Comparison of ENCODE assay signal across 18 cellular contexts in the genomic region with DNA sequence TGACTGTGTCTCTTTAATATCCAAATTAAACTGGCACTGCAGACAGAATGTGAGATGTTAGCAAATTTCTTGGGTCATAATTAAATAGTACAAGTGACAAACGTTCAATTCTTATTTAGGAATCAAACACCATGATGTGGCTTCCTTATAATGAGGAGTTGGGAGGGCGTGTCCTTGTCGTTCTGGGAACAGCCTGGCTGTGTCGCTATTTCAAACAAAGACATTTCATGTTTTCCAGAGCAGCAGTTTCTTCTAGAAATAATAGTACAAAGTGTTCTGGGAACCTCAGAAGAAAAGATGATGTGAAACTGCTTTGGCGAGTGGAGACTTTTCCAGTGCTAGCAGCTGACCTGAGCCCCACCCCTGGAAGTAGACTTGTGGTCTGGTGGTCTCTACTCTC.
A peak's percentile ranks its signal among the peaks of the same experiment; 100 is the strongest.
DNase-seq lines count a peak whose midpoint lies in the region; ATAC-seq, FAIRE-seq and TF ChIP-seq lines count a peak whose summit lies in the region.
"Had no signal": no experiment of that assay in that cellular context is flagged by ENCODE, and none has a peak within 500 bp of the region (broad histone marks: within the 10 kb centered on the region; RNA-seq: fewer than 3 reads in every experiment).

No MANE protein-coding gene starts in this region.

- no peak for FAIRE-seq in H1 (lab: Jason Lieb, UNC)
- FAIRE-seq: astrocyte had no signal

- H2BK120ac ChIP-seq in H1 (replicated peaks; ENCODE audit: low read depth, low read length): no peak overlapping the region

- 41 to 58% (median 45%) methylated on average over 5 of the region's 5 CpGs for WGBS in heart left ventricle, 4 donors
- WGBS in right cardiac atrium: 37% methylated on average over 5 of the region's 5 CpGs
- WGBS in H1 (ENCODE audit: extremely low coverage in 1 of 2, insufficient coverage in 1 of 2, insufficient read length in 1 of 2, insufficient replicate concordance in 2 of 2, low coverage in 1 of 2, low lambda C conversion rate in 2 of 2, missing lambda C conversion rate in 1 of 2), 2 experiments: 65% methylated on average over 5 of the region's 5 CpGs; no CpG with 5 or more reads in 1 of the 2 experiments
- 53% methylated on average over 5 of the region's 5 CpGs for WGBS in smooth muscle cell (ENCODE audit: low lambda C conversion rate)

- intact Hi-C loops in heart left ventricle (cut with DNase I): loop anchor here in 6 of 10 donors (2.0 to 10.0 kb wide), 7 partner anchors 271 to 441 kb away; a partner anchor contains a TSS
- intact Hi-C loops in right cardiac atrium (cut with DNase I): no loop called here

- no peak for TF ChIP-seq EP300 in H1 (IDR thresholded peaks at IDR 0.05; ENCODE audit: borderline replicate concordance in 1 of 2, low read depth in 2 of 2, low read length in 2 of 2)

- POLR2A ChIA-PET in H1 (lab: Charles Lee; ENCODE audit: partially characterized antibody): no interaction called here

- H2BK12ac ChIP-seq in H1 (ENCODE audit: low read depth, low read length): no peak overlapping the region

- H4K8ac ChIP-seq in H1 (ENCODE audit: extremely low read depth, insufficient read depth, low read length): no peak overlapping the region

- H3K9me3 ChIP-seq in heart left ventricle (no peaks in the 10 kb centered on the region), right cardiac atrium (ENCODE audit: control insufficient read depth, low read length) (no peaks in the 10 kb centered on the region), H1 (ENCODE audit: insufficient read depth in 2 of 2, low read depth in 1 of 2, low read length in 1 of 2) (no peaks in the 10 kb centered on the region), smooth muscle cell (replicated peaks; ENCODE audit: low read depth) (no peaks in the 10 kb centered on the region)
- H3K9me3 ChIP-seq: BE2C, gastroesophageal sphincter had no signal

- H3K9ac ChIP-seq in H1 (replicated peaks in 1 of 4; ENCODE audit: extremely low read depth in 1 of 4, low read depth in 3 of 4, low read length in 3 of 4): no peak overlapping the region
- H3K9ac ChIP-seq in smooth muscle cell (ENCODE audit: low read depth): no peak overlapping the region

- H3K36me3 ChIP-seq in heart left ventricle (no peaks in the 10 kb centered on the region), H1 (ENCODE audit: control insufficient read depth in 2 of 4, insufficient read depth in 4 of 4, low read length in 3 of 4) (no peaks in the 10 kb centered on the region), smooth muscle cell (ENCODE audit: low read depth) (no peaks in the 10 kb centered on the region)
- H3K36me3 ChIP-seq: BE2C, gastroesophageal sphincter had no signal

- no peak overlapping the region for H2AK5ac ChIP-seq in H1 (ENCODE audit: low read depth, low read length)

- no peak overlapping the region for H3K27ac ChIP-seq in heart left ventricle
- H3K27ac ChIP-seq in right cardiac atrium (ENCODE audit: low read length): no peak overlapping the region
- no peak overlapping the region for H3K27ac ChIP-seq in H1 (ENCODE audit: low read depth, low read length)
- H3K27ac ChIP-seq in smooth muscle cell (ENCODE audit: low read depth): no peak overlapping the region
- H3K27ac ChIP-seq: gastroesophageal sphincter had no signal

- no peak overlapping the region for H3K56ac ChIP-seq in H1 (replicated peaks; ENCODE audit: insufficient read length, low read depth, low read length)

- H4K20me1 ChIP-seq in H1 (replicated peaks in 1 of 2; ENCODE audit: control insufficient read depth in 1 of 2, insufficient read depth in 2 of 2, low read length in 2 of 2): no peaks in the 10 kb centered on the region
- no peaks in the 10 kb centered on the region for H4K20me1 ChIP-seq in smooth muscle cell (ENCODE audit: low read depth)

- peak in 7 of 12 donors; percentile 19 to 40 (median 31) for TF ChIP-seq CTCF in heart left ventricle (IDR thresholded peaks at IDR 0.05)
- TF ChIP-seq CTCF in H1 (IDR thresholded peaks at IDR 0.05; ENCODE audit: control extremely low read depth in 1 of 3, insufficient read depth in 1 of 3, low read depth in 1 of 3, low read length in 3 of 3): peak; percentile 2 to 30 (median 12); a peak in 3 of 4 replicates
- TF ChIP-seq CTCF in smooth muscle cell (IDR thresholded peaks at IDR 0.05; ENCODE audit: borderline replicate concordance, insufficient read depth, poor library complexity, severe bottlenecking): peak; percentile 19

- H3K27me3 ChIP-seq in heart left ventricle (peaks cover 0 to 11% (median 0%) of the 10 kb centered on the region in 9 donors), right cardiac atrium (ENCODE audit: control insufficient read depth, insufficient read depth) (no peaks in the 10 kb centered on the region), H1 (replicated peaks in 1 of 4; ENCODE audit: control insufficient read depth in 3 of 4, extremely low read depth in 1 of 4, insufficient read depth in 3 of 4, low read length in 3 of 4) (no peaks in the 10 kb centered on the region), smooth muscle cell (ENCODE audit: low read depth) (no peaks in the 10 kb centered on the region)
- H3K27me3 ChIP-seq: BE2C had no signal

- CTCF ChIA-PET in H1 (lab: Charles Lee; ENCODE audit: partially characterized antibody): interaction anchor here (1.0 to 3.0 kb wide), 11 partner anchors 9 to 196 kb away, joined by 3 to 16 read pairs (median 3); no protein-coding TSS in a partner anchor

- no peak overlapping the region for H2BK15ac ChIP-seq in H1 (ENCODE audit: low read length)

- no peak for ATAC-seq in heart left ventricle
- no peak for ATAC-seq in right cardiac atrium
- ATAC-seq: gastroesophageal sphincter, T-helper 17 cell had no signal

- no peak overlapping the region for H2BK20ac ChIP-seq in H1 (ENCODE audit: low read length)

- H3K18ac ChIP-seq in H1 (ENCODE audit: extremely low read depth, low read length): no peak overlapping the region

- H2AFZ ChIP-seq in H1 (ENCODE audit: low read length) (no peak overlapping the region), smooth muscle cell (ENCODE audit: low read depth) (no peak overlapping the region)

- H3K4me3 ChIP-seq in heart left ventricle: no peak overlapping the region
- H3K4me3 ChIP-seq in right cardiac atrium (ENCODE audit: low read length): no peak overlapping the region
- no peak overlapping the region for H3K4me3 ChIP-seq in H1 (ENCODE audit: extremely low read depth in 1 of 4, insufficient read depth in 2 of 4, low read depth in 3 of 4, low read length in 4 of 4)
- H3K4me3 ChIP-seq in smooth muscle cell: no peak overlapping the region
- H3K4me3 ChIP-seq: gastroesophageal sphincter had no signal

- peak in 1 of 2 experiments; percentile 20; a peak in 2 of 4 replicates for TF ChIP-seq RAD21 in H1 (IDR thresholded peaks at IDR 0.05 in 1 of 2, conservative IDR thresholded peaks at IDR 0.05 in 1 of 2; ENCODE audit: low read depth in 2 of 2, low read length in 2 of 2)

- H3K79me2 ChIP-seq in H1 (ENCODE audit: control insufficient read depth in 1 of 2, insufficient read depth in 2 of 2, low read length in 2 of 2) (no peaks in the 10 kb centered on the region), smooth muscle cell (ENCODE audit: low read depth) (no peaks in the 10 kb centered on the region)

- no peaks in the 10 kb centered on the region for H3K23me2 ChIP-seq in H1 (ENCODE audit: low read depth, low read length)

- no peak for DNase-seq in heart left ventricle
- no peak for DNase-seq in right cardiac atrium
- DNase-seq in LHCN-M2 (ENCODE audit: low read depth): peak; percentile 12
- no peak for DNase-seq in H1 (ENCODE audit: low read depth in 1 of 2, low spot score in 2 of 2)
- no peak for DNase-seq in smooth muscle cell (lab: John Stamatoyannopoulos, UW; ENCODE audit: unreplicated experiment)
- DNase-seq in DMS53 (lab: John Stamatoyannopoulos, UW): no peak
- no peak for DNase-seq in germinal center (ENCODE audit: low spot score)
- DNase-seq in DMS153 (lab: John Stamatoyannopoulos, UW): no peak
- DNase-seq: activated CD4-positive, alpha-beta T cell treated with anti-CD3 and anti-CD28 coated beads, Interleukin-2, amount 10 ng/mL, durations not matched to agents 7 days and 5 days; BE2C; GDM1; NCI-H2029 treated with DMSO at 0.1 percent for 48 hours; OCI-M1; stimulated activated CD4-positive, alpha-beta T cell treated with anti-CD3 and anti-CD28 coated beads, Interleukin-2, amount 100 ng/mL, for 48 hours; stimulated activated naive CD4-positive, alpha-beta T cell; T-helper 17 cell had no signal

- H3K4me2 ChIP-seq in H1 (ENCODE audit: insufficient read depth in 1 of 2, low read depth in 2 of 2, low read length in 2 of 2): no peak overlapping the region
- H3K4me2 ChIP-seq in smooth muscle cell: no peak overlapping the region

- no peak overlapping the region for H4K91ac ChIP-seq in H1 (replicated peaks; ENCODE audit: insufficient read length, low read length)

- no peaks in the 10 kb centered on the region for H3F3A ChIP-seq in smooth muscle cell (ENCODE audit: low read depth)

- H3K14ac ChIP-seq in H1 (ENCODE audit: insufficient read length): no peak overlapping the region

- TF ChIP-seq POLR2A in heart left ventricle (IDR thresholded peaks at IDR 0.05): no peak
- no peak for TF ChIP-seq POLR2A in H1 (IDR thresholded peaks at IDR 0.05; ENCODE audit: control extremely low read depth in 1 of 2, low read depth in 2 of 2, low read length in 2 of 2)

- no peak overlapping the region for H2BK5ac ChIP-seq in H1 (ENCODE audit: low read depth, low read length)

- no peak overlapping the region for H3K23ac ChIP-seq in H1 (ENCODE audit: insufficient read length)

- no peaks in the 10 kb centered on the region for H3K79me1 ChIP-seq in H1 (ENCODE audit: low read depth, low read length)

- H4K5ac ChIP-seq in H1 (ENCODE audit: insufficient read length, low read depth, low read length): no peak overlapping the region

- H3K4ac ChIP-seq in H1 (replicated peaks; ENCODE audit: insufficient read length, low read depth, low read length): no peak overlapping the region

- H3K4me1 ChIP-seq in heart left ventricle (no peaks in the 10 kb centered on the region), right cardiac atrium (ENCODE audit: control insufficient read depth, insufficient read depth, low read length) (no peaks in the 10 kb centered on the region), H1 (replicated peaks in 1 of 4; ENCODE audit: control insufficient read depth in 3 of 4, insufficient read depth in 4 of 4, low read length in 3 of 4) (peaks cover 0 to 4% (median under 1%) of the 10 kb centered on the region in 4 experiments; a peak in 1 of 7 replicates), smooth muscle cell (ENCODE audit: low read depth) (no peaks in the 10 kb centered on the region)
- H3K4me1 ChIP-seq: BE2C, gastroesophageal sphincter had no signal

TF ChIP-seq in H1, 55 proteins besides CTCF, POLR2A, EP300 and RAD21 (continues in another document):
- TF ChIP-seq TEAD4 (IDR thresholded peaks at IDR 0.05; ENCODE audit: low read depth, low read length): no peak
- TF ChIP-seq CTBP2 (IDR thresholded peaks at IDR 0.05; ENCODE audit: borderline replicate concordance, insufficient read depth, insufficient read length, low read length): no peak
- TF ChIP-seq, protein P1, sequence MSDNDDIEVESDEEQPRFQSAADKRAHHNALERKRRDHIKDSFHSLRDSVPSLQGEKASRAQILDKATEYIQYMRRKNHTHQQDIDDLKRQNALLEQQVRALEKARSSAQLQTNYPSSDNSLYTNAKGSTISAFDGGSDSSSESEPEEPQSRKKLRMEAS (IDR thresholded peaks at IDR 0.05): no peak
- TF ChIP-seq ASH2L (IDR thresholded peaks at IDR 0.05; ENCODE audit: low read length): no peak
- no peak for TF ChIP-seq GTF2F1 (IDR thresholded peaks at IDR 0.05; ENCODE audit: borderline replicate concordance, low read depth, low read length)

Comparison
In these comparisons a context has a peak if more than half of its experiments do, and no peak if none do; other contexts are left out.
1. intact Hi-C loops: an anchor here in heart left ventricle (2.0 to 10.0 kb wide); none called in right cardiac atrium.